Comparison of ENCODE assay signal across 28 cellular contexts in genomic region chr16:23389201-23389600, GRCh38.
"Had no signal": no experiment of that assay in that cellular context is flagged by ENCODE, and none has a peak within 500 bp of the region (broad histone marks: within the 10 kb centered on the region; RNA-seq: fewer than 3 reads in every experiment).

No MANE protein-coding gene starts in this region.

- H3K4me3 ChIP-seq: colonic mucosa, gastrocnemius medialis, lung, pancreas, right lobe of liver, thoracic aorta, tibial nerve, upper lobe of left lung had no signal

- H3K27ac Mint-ChIP-seq: dendritic cell treated with granulocyte-macrophage colony-stimulating factor and Interleukin-4, amounts not matched to agents 40 ng/mL and 50 ng/mL, for 4 days; endodermal cell; memory B cell; mesothelial cell of epicardium; nephron; stimulated activated naive B cell treated with anti-CD40 and anti-IgM and Interleukin-4, amounts not matched to agents 10 μg/mL and 1 μg/mL and 100 μg/mL, for 72 hours; stimulated activated naive CD8-positive, alpha-beta T cell treated with anti-CD3 and anti-CD28 coated beads, Interleukin-15, Interleukin-2, amounts not matched to agents 100 ng/mL and 50 ng/mL, for 24 hours had no signal

- DNase-seq: colonic mucosa; effector CD8-positive, alpha-beta T cell; endodermal cell; foreskin fibroblast; gastrocnemius medialis; head of caudate nucleus; naive thymus-derived CD4-positive, alpha-beta T cell; occipital lobe; small intestine; stimulated activated CD4-positive, alpha-beta T cell treated with anti-CD3 and anti-CD28 coated beads, Interleukin-15, amount 100 ng/mL, for 24 hours; stimulated activated CD4-positive, alpha-beta T cell treated with anti-CD3 and anti-CD28 coated beads, Interleukin-2, amount 100 ng/mL, for 48 hours; stimulated activated naive B cell treated with anti-CD40 and anti-IgM and Interleukin-4, amounts not matched to agents 10 μg/mL and 1 μg/mL and 100 μg/mL, for 72 hours had no signal

- H3K4me3 Mint-ChIP-seq: dendritic cell treated with granulocyte-macrophage colony-stimulating factor and Interleukin-4, amounts not matched to agents 40 ng/mL and 50 ng/mL, for 4 days; endodermal cell; memory B cell; mesothelial cell of epicardium; naive thymus-derived CD4-positive, alpha-beta T cell; nephron; stimulated activated naive B cell treated with anti-CD40 and anti-IgM and Interleukin-4, amounts not matched to agents 10 μg/mL and 1 μg/mL and 100 μg/mL, for 72 hours; stimulated activated naive CD8-positive, alpha-beta T cell treated with anti-CD3 and anti-CD28 coated beads, Interleukin-15, Interleukin-2, amounts not matched to agents 100 ng/mL and 50 ng/mL, for 24 hours had no signal

- H3K27ac ChIP-seq: colonic mucosa, epithelial cell of prostate, pancreas, right lobe of liver, thoracic aorta, tibial nerve, upper lobe of left lung had no signal

- H3K36me3 ChIP-seq: colonic mucosa had no signal

- H3K27me3 Mint-ChIP-seq: dendritic cell treated with granulocyte-macrophage colony-stimulating factor and Interleukin-4, amounts not matched to agents 40 ng/mL and 50 ng/mL, for 4 days; memory B cell; naive thymus-derived CD4-positive, alpha-beta T cell; stimulated activated naive B cell treated with anti-CD40 and anti-IgM and Interleukin-4, amounts not matched to agents 10 μg/mL and 1 μg/mL and 100 μg/mL, for 72 hours; stimulated activated naive CD8-positive, alpha-beta T cell treated with anti-CD3 and anti-CD28 coated beads, Interleukin-15, Interleukin-2, amounts not matched to agents 100 ng/mL and 50 ng/mL, for 24 hours had no signal

- H3K4me1 Mint-ChIP-seq: endodermal cell; memory B cell; mesothelial cell of epicardium; naive thymus-derived CD4-positive, alpha-beta T cell; nephron; stimulated activated naive B cell treated with anti-CD40 and anti-IgM and Interleukin-4, amounts not matched to agents 10 μg/mL and 1 μg/mL and 100 μg/mL, for 72 hours had no signal

- ATAC-seq: esophagus mucosa; gastrocnemius medialis; left lobe of liver; naive thymus-derived CD4-positive, alpha-beta T cell; pancreas; right lobe of liver; stimulated activated naive B cell treated with anti-CD40 and anti-IgM and Interleukin-4, amounts not matched to agents 10 μg/mL and 1 μg/mL and 100 μg/mL, for 72 hours had no signal

- H3K4me1 ChIP-seq: colonic mucosa, pancreas, right lobe of liver, tibial nerve had no signal

- H3K9me3 ChIP-seq: colonic mucosa, gastrocnemius medialis, pancreas, right lobe of liver, thoracic aorta, tibial nerve, upper lobe of left lung had no signal

- H3K9me3 Mint-ChIP-seq: dendritic cell treated with granulocyte-macrophage colony-stimulating factor and Interleukin-4, amounts not matched to agents 40 ng/mL and 50 ng/mL, for 4 days; endodermal cell; memory B cell; mesothelial cell of epicardium; naive thymus-derived CD4-positive, alpha-beta T cell; nephron; stimulated activated naive B cell treated with anti-CD40 and anti-IgM and Interleukin-4, amounts not matched to agents 10 μg/mL and 1 μg/mL and 100 μg/mL, for 72 hours; stimulated activated naive CD8-positive, alpha-beta T cell treated with anti-CD3 and anti-CD28 coated beads, Interleukin-15, Interleukin-2, amounts not matched to agents 100 ng/mL and 50 ng/mL, for 24 hours had no signal

- FAIRE-seq: keratinocyte, pancreas, small intestine, urothelium cell line had no signal

- H3K27me3 ChIP-seq: colonic mucosa, gastrocnemius medialis, pancreas, right lobe of liver, tibial nerve, upper lobe of left lung had no signal
